In the genomic region with DNA sequence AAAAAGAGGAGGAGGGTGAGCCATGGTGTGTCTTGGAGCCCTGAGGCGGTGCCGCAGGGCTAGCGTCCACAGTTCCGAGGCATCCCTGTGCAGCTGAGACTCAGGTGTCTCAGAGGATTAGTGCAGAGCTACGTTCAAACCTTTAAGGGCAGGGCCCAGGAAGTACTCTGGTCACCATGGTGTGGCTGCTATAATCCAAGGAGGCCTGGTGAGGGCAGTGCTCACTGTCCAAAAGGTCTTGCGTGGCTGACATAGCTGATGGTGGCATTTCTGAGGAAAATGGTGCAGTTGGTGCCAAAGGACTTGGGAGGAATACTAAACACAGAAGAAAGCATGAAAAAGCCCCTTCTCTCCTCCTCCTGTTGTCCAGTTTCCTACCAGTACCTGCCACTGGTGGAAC, we compare ENCODE assay signal across 11 cellular contexts.
A peak's percentile ranks its signal among the peaks of the same experiment; 100 is the strongest.
DNase-seq lines count a peak whose midpoint lies in the region; ATAC-seq and TF ChIP-seq lines count a peak whose summit lies in the region.
"Had no signal": no experiment of that assay in that cellular context is flagged by ENCODE, and none has a peak within 500 bp of the region (broad histone marks: within the 10 kb centered on the region; RNA-seq: fewer than 3 reads in every experiment).

No MANE protein-coding gene starts in this region.

- DNase-seq in MCF 10A (ENCODE audit: unreplicated experiment) (peak; percentile 17), mammary epithelial cell (no peak), ACHN (no peak), DMS114 treated with DMSO at 0.1 percent for 48 hours (lab: John Stamatoyannopoulos, UW; ENCODE audit: unreplicated experiment) (no peak)
- DNase-seq: GM23248, NCI-H524, ovary had no signal

- H3K4me3 ChIP-seq in mammary epithelial cell (replicated peaks in 1 of 3; ENCODE audit: insufficient read depth in 1 of 3, low read depth in 2 of 3, low read length in 3 of 3): no peak overlapping the region
- H3K4me3 ChIP-seq in OCI-LY3 (ENCODE audit: low read length): no peak overlapping the region
- H3K4me3 ChIP-seq: GM23248, ovary had no signal

- CTCF ChIA-PET in MCF 10A (lab: Yijun Ruan, JAX): interaction anchor here (0.9 to 1.9 kb wide), 2 partner anchors 10 to 14 kb away, joined by 3 to 13 read pairs; no protein-coding TSS in a partner anchor
- CTCF ChIA-PET in mammary epithelial cell (lab: Charles Lee; ENCODE audit: low non-redundant PET): no interaction called here

- intact Hi-C loops in MCF 10A (cut with micrococcal nuclease): no loop called here
- intact Hi-C loops in mammary epithelial cell (cut with micrococcal nuclease): no loop called here

- peaks cover 2% of the 10 kb centered on the region for H3K27me3 ChIP-seq in mammary epithelial cell (ENCODE audit: insufficient read depth, low read length)
- H3K27me3 ChIP-seq in OCI-LY3 (ENCODE audit: low read depth, low read length): 0 out of 2 replicates have a peak, but pooled peaks cover 7% of the 10 kb centered on the region
- H3K27me3 ChIP-seq: ovary had no signal

- H3K9ac ChIP-seq in mammary epithelial cell (ENCODE audit: insufficient read depth, low read length) (no peak overlapping the region), OCI-LY3 (ENCODE audit: low read length) (no peak overlapping the region)
- H3K9ac ChIP-seq: GM23248 had no signal

- POLR2A ChIA-PET in MCF 10A (lab: Yijun Ruan, JAX): no interaction called here

- H2AFZ ChIP-seq in mammary epithelial cell (ENCODE audit: low read depth, low read length) (no peak overlapping the region), OCI-LY3 (ENCODE audit: low read depth, low read length) (no peak overlapping the region)
- H2AFZ ChIP-seq: GM23248 had no signal

- in situ Hi-C loops in mammary epithelial cell (cut with MboI; ENCODE audit: low sequenced_read_pairs in 2 of 2) (no loop called here), ACHN (cut with HindIII; ENCODE audit: low pct_ligation_motif_present, low pct_unique_long_range_greater_than_20kb, low sequenced_read_pairs) (no loop called here)

- BruUV-seq in MCF 10A (replicated peaks; lab: Mats Ljungman, UMichigan) (no TSS peak), mammary epithelial cell (replicated peaks; lab: Mats Ljungman, UMichigan) (no TSS peak)

- H3K4me1 ChIP-seq in mammary epithelial cell (ENCODE audit: insufficient read depth, low read length): no peaks in the 10 kb centered on the region
- peaks cover 12% of the 10 kb centered on the region for H3K4me1 ChIP-seq in OCI-LY3 (ENCODE audit: low read length)

- dilution Hi-C loops in mammary epithelial cell (cut with HindIII; ENCODE audit: low sequenced_read_pairs): no loop called here

- H3K27me3 Mint-ChIP-seq in MCF 10A (ENCODE audit: insufficient read depth, unreplicated experiment): no peaks in the 10 kb centered on the region

- no peak overlapping the region for H3K4me2 ChIP-seq in mammary epithelial cell (ENCODE audit: insufficient read depth, low read depth, low read length)
- H3K4me2 ChIP-seq in OCI-LY3 (ENCODE audit: low read length): no peak overlapping the region

- H3K4me1 Mint-ChIP-seq in MCF 10A (ENCODE audit: insufficient read depth, unreplicated experiment): no peaks in the 10 kb centered on the region

- no peak overlapping the region for H3K27ac Mint-ChIP-seq in MCF 10A (ENCODE audit: low read depth, unreplicated experiment)

- H3K36me3 ChIP-seq in mammary epithelial cell (ENCODE audit: insufficient read depth, low read length) (no peaks in the 10 kb centered on the region), OCI-LY3 (replicated peaks; ENCODE audit: low read depth, low read length) (no peaks in the 10 kb centered on the region)
- H3K36me3 ChIP-seq: ovary had no signal

- H3K27ac ChIP-seq in mammary epithelial cell (ENCODE audit: insufficient read depth, low read depth, low read length): no peak overlapping the region
- no peak overlapping the region for H3K27ac ChIP-seq in OCI-LY3 (ENCODE audit: low read length)
- H3K27ac ChIP-seq: GM23248, ovary had no signal

- no peaks in the 10 kb centered on the region for H3K36me3 Mint-ChIP-seq in MCF 10A (ENCODE audit: insufficient read depth, unreplicated experiment)

- H3K79me2 ChIP-seq in mammary epithelial cell (ENCODE audit: insufficient read depth, low read length): no peaks in the 10 kb centered on the region
- no peaks in the 10 kb centered on the region for H3K79me2 ChIP-seq in OCI-LY3 (ENCODE audit: low read length)

- ATAC-seq in HG02642 (IDR thresholded peaks at IDR 0.05; ENCODE audit: poor library complexity, unreplicated experiment) (peak; percentile 70), HG03439 (IDR thresholded peaks at IDR 0.05; ENCODE audit: unreplicated experiment) (no peak), GM21447 (IDR thresholded peaks at IDR 0.05; ENCODE audit: unreplicated experiment) (no peak)

- 70% methylated on average over 2 of the region's 6 CpGs for WGBS in mammary epithelial cell (ENCODE audit: low coverage, missing lambda C conversion rate)

- no peaks in the 10 kb centered on the region for H3K9me3 Mint-ChIP-seq in MCF 10A (ENCODE audit: unreplicated experiment)

- H3K9me3 ChIP-seq in mammary epithelial cell (replicated peaks; ENCODE audit: insufficient read depth, low read length) (no peaks in the 10 kb centered on the region), OCI-LY3 (ENCODE audit: insufficient read depth, low read length) (no peaks in the 10 kb centered on the region)
- H3K9me3 ChIP-seq: ovary had no signal

- no peaks in the 10 kb centered on the region for H4K20me1 ChIP-seq in mammary epithelial cell (ENCODE audit: insufficient read depth, low read length)
- H4K20me1 ChIP-seq in OCI-LY3 (ENCODE audit: insufficient read depth, low read length): no peaks in the 10 kb centered on the region

- no peak for TF ChIP-seq CTCF in MCF 10A (IDR thresholded peaks at IDR 0.05; ENCODE audit: unreplicated experiment)
- no peak for TF ChIP-seq CTCF in mammary epithelial cell (conservative IDR thresholded peaks at IDR 0.05 in 1 of 2, IDR thresholded peaks at IDR 0.05 in 1 of 2; ENCODE audit: extremely low read depth in 1 of 2, insufficient read depth in 1 of 2, low read depth in 1 of 2, low read length in 2 of 2)
- TF ChIP-seq CTCF in OCI-LY3 (IDR thresholded peaks at IDR 0.05; ENCODE audit: low read depth, low read length): peak; percentile 52

- H3K4me3 Mint-ChIP-seq in MCF 10A (ENCODE audit: unreplicated experiment): no peak overlapping the region
